ENCODE assay signal across 9 cellular contexts in genomic region chr1:159936284-159936904, GRCh38. TPM values are rescaled to one million over a fixed set of nuclear protein-coding genes. Genes with fewer than 3 reads are reported as not detected.
DNase-seq lines count a peak whose midpoint lies in the region; ATAC-seq, FAIRE-seq and TF ChIP-seq lines count a peak whose summit lies in the region.
"Had no signal": no experiment of that assay in that cellular context is flagged by ENCODE, and none has a peak within 500 bp of the region (broad histone marks: within the 10 kb centered on the region; RNA-seq: fewer than 3 reads in every experiment).

No MANE protein-coding gene starts in this region.

- no peak overlapping the region for H3K9ac ChIP-seq in kidney (ENCODE audit: low read length in 2 of 2)

- no peak for DNase-seq in AG04450 (ENCODE audit: low read depth, low spot score)
- DNase-seq in NCI-H1417 treated with DMSO at 0.1 percent for 48 hours (lab: John Stamatoyannopoulos, UW): peak; percentile 44
- DNase-seq in WERI-Rb-1: peak; percentile 96
- DNase-seq in breast epithelium (ENCODE audit: low spot score in 2 of 2): peak; percentile 58 to 85
- DNase-seq in kidney: peak; percentile 85
- peak; percentile 85 for DNase-seq in stimulated activated CD4-positive, alpha-beta T cell treated with anti-CD3 and anti-CD28 coated beads, Interleukin-4, amount 100 ng/mL, for 24 hours

- peaks cover 21% of the 10 kb centered on the region for H3K27me3 ChIP-seq in AG04450 (ENCODE audit: control insufficient read depth, insufficient read depth, low read length)
- no peaks in the 10 kb centered on the region for H3K27me3 ChIP-seq in WERI-Rb-1 (ENCODE audit: insufficient read depth, low read depth, severe bottlenecking)
- H3K27me3 ChIP-seq in breast epithelium: no peaks in the 10 kb centered on the region

- H3K9me3 ChIP-seq in AG04450 (ENCODE audit: control insufficient read depth, insufficient read depth, low read length) (no peaks in the 10 kb centered on the region), WERI-Rb-1 (ENCODE audit: severe bottlenecking) (no peaks in the 10 kb centered on the region), breast epithelium (no peaks in the 10 kb centered on the region), kidney (ENCODE audit: control insufficient read depth in 1 of 2, low read length in 2 of 2) (no peaks in the 10 kb centered on the region)

- H3K4me3 ChIP-seq in AG04450 (ENCODE audit: low read depth, low read length) (no peak overlapping the region), WERI-Rb-1 (ENCODE audit: low read depth, low read length) (no peak overlapping the region), breast epithelium (no peak overlapping the region), kidney (ENCODE audit: low read length in 2 of 2) (no peak overlapping the region)
- H3K4me3 ChIP-seq: skin epidermis had no signal

- H3K36me3 ChIP-seq in WERI-Rb-1: peaks cover 98% of the 10 kb centered on the region
- no peaks in the 10 kb centered on the region for H3K36me3 ChIP-seq in breast epithelium
- H3K36me3 ChIP-seq in kidney (ENCODE audit: control insufficient read depth in 1 of 2, insufficient read depth in 2 of 2, low read length in 2 of 2): no peaks in the 10 kb centered on the region

- H3K27ac ChIP-seq in AG04450 (ENCODE audit: low read depth, low read length) (no peak overlapping the region), WERI-Rb-1 (peak overlapping the region; percentile 97), breast epithelium (no peak overlapping the region), kidney (ENCODE audit: low read depth in 2 of 2, low read length in 2 of 2) (no peak overlapping the region)

- H3K4me1 ChIP-seq in breast epithelium (peaks cover 0 to 6% of the 10 kb centered on the region in 2 donors), kidney (ENCODE audit: control insufficient read depth in 1 of 2, insufficient read depth in 1 of 2, low read depth in 1 of 2, low read length in 2 of 2) (peaks cover 0 to 4% of the 10 kb centered on the region in 2 donors)

- POLR2A ChIA-PET in AG04450 (lab: Yijun Ruan, JAX): no interaction called here

- ATAC-seq in GM18867 (IDR thresholded peaks at IDR 0.05; ENCODE audit: unreplicated experiment): peak; percentile 54
- ATAC-seq in GM18868 (IDR thresholded peaks at IDR 0.05; ENCODE audit: unreplicated experiment): no peak

- FAIRE-seq in kidney (lab: Jason Lieb, UNC): no peak

- CTCF ChIA-PET in AG04450 (lab: Charles Lee): interaction anchor here (0.6 to 13.3 kb wide), 11 partner anchors 9 to 259 kb away, joined by 3 to 380 read pairs (median 3); partner anchors contain the start of gene IGSF9

- intact Hi-C loops in breast epithelium (cut with DNase I; ENCODE audit: low total_unique reads) (loop anchor here (5.0 to 10.0 kb wide), 2 partner anchors 71 to 258 kb away; partner anchors contain the start of gene CASQ1), kidney (cut with DNase I) (loop anchor here (5.0 kb wide), 1 partner anchor 71 kb away; no protein-coding TSS in a partner anchor)

- no peak for TF ChIP-seq POLR2A in breast epithelium (IDR thresholded peaks at IDR 0.05)

- TF ChIP-seq CTCF in AG04450 (IDR thresholded peaks at IDR 0.05; ENCODE audit: low read depth, low read length) (peak; percentile 97), WERI-Rb-1 (IDR thresholded peaks at IDR 0.05; ENCODE audit: low read depth, low read length) (peak; percentile 100), breast epithelium (IDR thresholded peaks at IDR 0.05) (peak; percentile 97), kidney (IDR thresholded peaks at IDR 0.05; ENCODE audit: borderline replicate concordance, extremely low read depth, insufficient read depth) (peak; percentile 95)

RNA-seq across cellular contexts. Expression of gene IGSF9, which starts 9.0 kb away (rescaled TPM):
- polyA plus RNA-seq in AG04450 (2011; rRNA removed) (not detected in 2 replicates), kidney (ENCODE audit: insufficient read depth, low read depth, low replicate concordance) (1.3 TPM)
- polyA minus RNA-seq in AG04450 (2011; rRNA and poly(A)+ RNA removed): not detected in 2 replicates
- total RNA-seq in breast epithelium (1 to 10 TPM in 2 of 3 donors, not detected in 1; 5.9 to 8.0 TPM), kidney (0.88 TPM)

RNA-seq across cellular contexts. Expression of gene TAGLN2, which starts 11.1 kb away (rescaled TPM):
- polyA plus RNA-seq in AG04450 (2011; rRNA removed) (400 and 472 TPM in 2 replicates), kidney (ENCODE audit: insufficient read depth, low read depth, low replicate concordance) (223 TPM)
- polyA minus RNA-seq in AG04450 (2011; rRNA and poly(A)+ RNA removed): 226 and 280 TPM in 2 replicates
- total RNA-seq in breast epithelium (100 to 1,000 TPM; 195 to 259 (median 231) TPM), kidney (358 TPM)

RNA-seq across cellular contexts. Expression of gene SLAMF9, which starts 17.6 kb away (rescaled TPM):
- 0.11 TPM in 1 of 2 replicates, not detected in the other for polyA plus RNA-seq in AG04450 (2011; rRNA removed)
- polyA minus RNA-seq in AG04450 (2011; rRNA and poly(A)+ RNA removed): 0.37 TPM in 1 of 2 replicates, not detected in the other
- not detected for total RNA-seq in breast epithelium
- not detected for total RNA-seq in kidney
- not detected for polyA plus RNA-seq in kidney (ENCODE audit: insufficient read depth, low read depth, low replicate concordance)

RNA-seq across cellular contexts. Expression of gene CFAP45, which starts 36.4 kb away (rescaled TPM):
- polyA plus RNA-seq in AG04450 (2011; rRNA removed) (0.29 and 0.51 TPM in 2 replicates), kidney (ENCODE audit: insufficient read depth, low read depth, low replicate concordance) (14.2 TPM)
- 0.35 TPM in 1 of 2 replicates, not detected in the other for polyA minus RNA-seq in AG04450 (2011; rRNA and poly(A)+ RNA removed)
- total RNA-seq in breast epithelium (1 to 10 TPM in 2 of 3 donors, under 1 TPM in 1; 0.80 to 2.6 (median 2.6) TPM), kidney (1.0 TPM)
